Comparison of ENCODE assay signal across 7 cellular contexts in genomic region chr10:119658274-119658673, GRCh38. TPM values are rescaled to one million over a fixed set of nuclear protein-coding genes. Genes with fewer than 3 reads are reported as not detected.
A peak's percentile ranks its signal among the peaks of the same experiment; 100 is the strongest.
DNase-seq lines count a peak whose midpoint lies in the region; ATAC-seq and TF ChIP-seq lines count a peak whose summit lies in the region.

No MANE protein-coding gene starts in this region.

- peaks cover 11% of the 10 kb centered on the region for H3F3A ChIP-seq in neural progenitor cell (ENCODE audit: low read depth)

- no peak overlapping the region for H3K4me3 ChIP-seq in H7 (ENCODE audit: insufficient read depth, low read depth, low read length)
- H3K4me3 ChIP-seq in RWPE2 (ENCODE audit: severe bottlenecking), result no peak overlapping the region
- peak overlapping the region in 3 of 4 experiments; percentile 17 to 49 (median 37) for H3K4me3 ChIP-seq in fibroblast of lung (replicated peaks in 1 of 4; ENCODE audit: control extremely low read depth in 1 of 4, insufficient read depth in 1 of 4, low read depth in 3 of 4, low read length in 4 of 4)
- no peak overlapping the region for H3K4me3 ChIP-seq in neural progenitor cell

- H3K9ac ChIP-seq in fibroblast of lung (ENCODE audit: insufficient read depth, low read length) (peak overlapping the region; percentile 20), neural progenitor cell (no peak overlapping the region)

- H3K9me3 ChIP-seq in RWPE2 (ENCODE audit: severe bottlenecking), result no peaks in the 10 kb centered on the region
- H3K9me3 ChIP-seq in fibroblast of lung (ENCODE audit: control insufficient read depth, insufficient read depth, low read depth, low read length), result no peaks in the 10 kb centered on the region
- no peaks in the 10 kb centered on the region for H3K9me3 ChIP-seq in neural progenitor cell (ENCODE audit: low read depth)

- H3K36me3 Mint-ChIP-seq in neural progenitor cell, result peaks cover 10% of the 10 kb centered on the region

- H2AFZ ChIP-seq in fibroblast of lung (ENCODE audit: low read length) (no peak overlapping the region), neural progenitor cell (replicated peaks) (no peak overlapping the region)

- TF ChIP-seq CTCF in RWPE2 (IDR thresholded peaks at IDR 0.05; ENCODE audit: poor library complexity, severe bottlenecking), result no peak
- no peak for TF ChIP-seq CTCF in fibroblast of lung (conservative IDR thresholded peaks at IDR 0.05 in 1 of 2, IDR thresholded peaks at IDR 0.05 in 1 of 2; ENCODE audit: low read depth in 1 of 2, low read length in 2 of 2)
- TF ChIP-seq CTCF in neural progenitor cell (IDR thresholded peaks at IDR 0.05), result no peak

- H3K27me3 ChIP-seq in H7 (ENCODE audit: control insufficient read depth, insufficient read depth, low read length) (no peaks in the 10 kb centered on the region), RWPE2 (ENCODE audit: insufficient read depth, poor library complexity, severe bottlenecking) (no peaks in the 10 kb centered on the region), fibroblast of lung (ENCODE audit: control insufficient read depth, insufficient read depth, low read length) (no peaks in the 10 kb centered on the region), neural progenitor cell (no peaks in the 10 kb centered on the region)

- peaks cover 60% of the 10 kb centered on the region for H3K4me1 ChIP-seq in RWPE2 (ENCODE audit: insufficient read depth, poor library complexity, severe bottlenecking)
- H3K4me1 ChIP-seq in fibroblast of lung (ENCODE audit: control insufficient read depth, extremely low read depth, insufficient read depth, low read length), result peaks cover 53% of the 10 kb centered on the region
- H3K4me1 ChIP-seq in neural progenitor cell, result peaks cover 17% of the 10 kb centered on the region

- no peak overlapping the region for H3K4me3 Mint-ChIP-seq in neural progenitor cell

- H3K79me2 ChIP-seq in fibroblast of lung (ENCODE audit: control insufficient read depth, insufficient read depth, low read length) (peaks cover 97% of the 10 kb centered on the region), neural progenitor cell (ENCODE audit: low read depth) (peaks cover 15% of the 10 kb centered on the region)

- peaks cover 49% of the 10 kb centered on the region for H3K4me1 Mint-ChIP-seq in neural progenitor cell

- H3K9me3 Mint-ChIP-seq in neural progenitor cell, result no peaks in the 10 kb centered on the region

- DNase-seq in H7 (peak; percentile 62), RWPE2 (ENCODE audit: low spot score) (peak; percentile 91), fibroblast of lung (ENCODE audit: low read depth in 2 of 2) (peak; percentile 93), neural progenitor cell (ENCODE audit: low spot score) (peak; percentile 36), NCI-H187 treated with DMSO at 0.1 percent for 48 hours (lab: John Stamatoyannopoulos, UW) (no peak)
- no peak for DNase-seq in activated T-cell treated with anti-CD3 and anti-CD28 coated beads, Interleukin-2, amount 50 U/mL, for 1 hour

- H3K27ac ChIP-seq in RWPE2 (ENCODE audit: poor library complexity, severe bottlenecking) (peak overlapping the region; percentile 93), fibroblast of lung (ENCODE audit: insufficient read depth, low read length) (peak overlapping the region; percentile 72), neural progenitor cell (no peak overlapping the region)

- H3K36me3 ChIP-seq in H7 (replicated peaks; ENCODE audit: control insufficient read depth, insufficient read depth, low read length), result peaks cover 1% of the 10 kb centered on the region; the same call in 1 of the 2 replicates
- peaks cover 78% of the 10 kb centered on the region for H3K36me3 ChIP-seq in RWPE2 (ENCODE audit: low read depth)
- H3K36me3 ChIP-seq in fibroblast of lung (ENCODE audit: control insufficient read depth, insufficient read depth, low read length), result peaks cover 10% of the 10 kb centered on the region
- H3K36me3 ChIP-seq in neural progenitor cell, result no peaks in the 10 kb centered on the region

- ATAC-seq in RWPE2 (ENCODE audit: low read depth), result peak; percentile 87
- ATAC-seq in HG03196 (IDR thresholded peaks at IDR 0.05; ENCODE audit: unreplicated experiment), result no peak

- H3K4me2 ChIP-seq in fibroblast of lung (ENCODE audit: extremely low read depth, insufficient read depth, low read length), result peak overlapping the region; percentile 70
- no peak overlapping the region for H3K4me2 ChIP-seq in neural progenitor cell

- no peak overlapping the region for H3K27ac Mint-ChIP-seq in neural progenitor cell

- H4K20me1 ChIP-seq in fibroblast of lung (ENCODE audit: control insufficient read depth, extremely low read depth, insufficient read depth, low read length) (peaks cover 2% of the 10 kb centered on the region), neural progenitor cell (ENCODE audit: low read depth) (peaks cover 29% of the 10 kb centered on the region)

- H3K27me3 Mint-ChIP-seq in neural progenitor cell (ENCODE audit: insufficient read depth, low read depth), result peaks cover 2% of the 10 kb centered on the region

RNA-seq across cellular contexts. Expression of gene BAG3, which starts 7.1 kb away (rescaled TPM):
- 8.4 and 8.6 TPM in 2 replicates for total RNA-seq in H7 (2014; rRNA removed; shearing (Covaris generic))
- total RNA-seq in fibroblast of lung (5.1 and 8.4 TPM in 2 replicates), neural progenitor cell (ENCODE audit: low replicate concordance) (2.3 and 6.7 TPM in 2 replicates)
- 20.0 and 20.9 TPM in 2 replicates for polyA plus RNA-seq in fibroblast of lung
- polyA plus RNA-seq in fibroblast of lung (2012), result 63.0 and 69.7 TPM in 2 replicates
- polyA minus RNA-seq in fibroblast of lung (ENCODE audit: low replicate concordance), result 29.3 and 32.8 TPM in 2 replicates

Comparison
In these comparisons a context has a peak if more than half of its experiments do, and no peak if none do; other contexts are left out.
1. DNase-seq: peak in H7 (single experiment), RWPE2 (single experiment), fibroblast of lung (2 of 2) and neural progenitor cell (single experiment); none in NCI-H187 treated with DMSO at 0.1 percent for 48 hours (single experiment) and activated T-cell treated with anti-CD3 and anti-CD28 coated beads, Interleukin-2, amount 50 U/mL, for 1 hour (single experiment).
2. H3K4me3 ChIP-seq: peak in fibroblast of lung (3 of 4); none in H7 (single experiment), RWPE2 (single experiment) and neural progenitor cell (single experiment).